Comparison of ENCODE assay signal across 26 cellular contexts in the genomic region with DNA sequence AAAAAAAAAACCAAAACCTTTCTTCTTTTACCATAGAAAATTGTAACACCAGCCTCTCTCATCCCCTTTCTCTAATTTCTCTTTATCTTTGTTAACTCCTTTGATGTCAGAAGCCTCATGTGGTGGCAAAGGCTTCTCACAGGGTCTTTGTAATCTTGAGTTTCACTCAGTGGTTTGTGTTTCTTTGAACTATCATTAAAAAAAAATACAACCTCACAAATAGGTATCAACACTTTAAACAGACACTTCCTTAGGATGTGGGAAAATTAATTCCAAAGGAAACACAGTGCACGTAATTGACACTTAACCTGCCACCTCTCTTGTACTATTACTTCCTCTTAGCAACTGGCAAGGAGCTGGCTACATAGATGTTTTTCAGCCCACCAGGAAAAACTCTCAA.
DNase-seq lines count a peak whose midpoint lies in the region; ATAC-seq and TF ChIP-seq lines count a peak whose summit lies in the region.
"Had no signal": no experiment of that assay in that cellular context is flagged by ENCODE, and none has a peak within 500 bp of the region (broad histone marks: within the 10 kb centered on the region; RNA-seq: fewer than 3 reads in every experiment).

No MANE protein-coding gene starts in this region.

- H3K27ac ChIP-seq in mesendoderm (ENCODE audit: low read depth, low read length) (no peak overlapping the region), psoas muscle (no peak overlapping the region)
- H3K27ac ChIP-seq: brain microvascular endothelial cell, RWPE1, skin epidermis had no signal

- H2AK5ac ChIP-seq in mesendoderm (ENCODE audit: low read length), result no peak overlapping the region

- H3K4me1 Mint-ChIP-seq in activated CD4-positive, alpha-beta memory T cell treated with anti-CD3 and anti-CD28 coated beads, Interleukin-2, amount 10 ng/mL, durations not matched to agents 7 days and 5 days, result peaks cover 30% of the 10 kb centered on the region
- peaks cover 19% of the 10 kb centered on the region for H3K4me1 Mint-ChIP-seq in activated CD4-positive, alpha-beta memory T cell treated with anti-CD3 and anti-CD28 coated beads for 36 hours (ENCODE audit: low read depth)
- peaks cover 40% of the 10 kb centered on the region for H3K4me1 Mint-ChIP-seq in activated CD8-positive, alpha-beta T cell treated with anti-CD3 and anti-CD28 coated beads for 36 hours (ENCODE audit: low read depth)
- H3K4me1 Mint-ChIP-seq in MCF 10A (ENCODE audit: insufficient read depth, unreplicated experiment), result peaks cover 17% of the 10 kb centered on the region

- no peak overlapping the region for H3K4ac ChIP-seq in mesendoderm (ENCODE audit: low read depth, low read length)

- no peaks in the 10 kb centered on the region for H3K79me1 ChIP-seq in mesendoderm (ENCODE audit: low read length)

- no peak overlapping the region for H2BK120ac ChIP-seq in mesendoderm (ENCODE audit: low read depth, low read length)

- H3K4me2 ChIP-seq in mesendoderm (ENCODE audit: low read length), result no peak overlapping the region

- peak overlapping the region; percentile 36 for H3K27ac Mint-ChIP-seq in activated CD4-positive, alpha-beta memory T cell treated with anti-CD3 and anti-CD28 coated beads, Interleukin-2, amount 10 ng/mL, durations not matched to agents 7 days and 5 days
- no peak overlapping the region for H3K27ac Mint-ChIP-seq in activated CD4-positive, alpha-beta memory T cell treated with anti-CD3 and anti-CD28 coated beads for 36 hours
- peak overlapping the region; percentile 39 for H3K27ac Mint-ChIP-seq in activated CD8-positive, alpha-beta T cell treated with anti-CD3 and anti-CD28 coated beads for 36 hours
- no peak overlapping the region for H3K27ac Mint-ChIP-seq in MCF 10A (ENCODE audit: low read depth, unreplicated experiment)
- H3K27ac Mint-ChIP-seq: natural killer cell treated with Interleukin-12 subunit alpha and Interleukin-12 subunit beta and Interleukin-15 and Interleukin-18, amount 100 ng/mL, for 72 hours; T-helper 1 cell treated with Interleukin-12 subunit alpha and Interleukin-12 subunit beta and Interleukin-4 antibody, amounts not matched to agents 30 μg/mL and 1 μg/mL, for 36 hours; type B pancreatic cell had no signal

- CTCF ChIA-PET in activated CD4-positive, alpha-beta memory T cell treated with anti-CD3 and anti-CD28 coated beads, Interleukin-2, amount 10 ng/mL, durations not matched to agents 7 days and 5 days (lab: Charles Lee), result interaction anchor here (1.1 to 1.7 kb wide), 3 partner anchors 10 to 445 kb away, joined by 4 to 10 read pairs (median 7); a partner anchor contains a TSS
- CTCF ChIA-PET in activated CD4-positive, alpha-beta memory T cell treated with anti-CD3 and anti-CD28 coated beads for 36 hours (lab: Charles Lee), result interaction anchor here (1.2 to 3.3 kb wide), 4 partner anchors 10 to 445 kb away, joined by 3 to 29 read pairs (median 18); a partner anchor contains a TSS
- CTCF ChIA-PET in activated CD8-positive, alpha-beta T cell treated with anti-CD3 and anti-CD28 coated beads for 36 hours (lab: Charles Lee), result interaction anchor here (1.1 to 5.3 kb wide), 9 partner anchors 8 to 451 kb away, joined by 3 to 77 read pairs (median 5); a partner anchor contains a TSS
- CTCF ChIA-PET in MCF 10A (lab: Yijun Ruan, JAX), result interaction anchor here (0.6 to 5.3 kb wide), 11 partner anchors 9 to 557 kb away, joined by 3 to 103 read pairs (median 5); a partner anchor contains a TSS

- peaks cover 13% of the 10 kb centered on the region for H3K4me1 ChIP-seq in mesendoderm (ENCODE audit: control insufficient read depth, low read depth, low read length)
- H3K4me1 ChIP-seq in psoas muscle, result no peaks in the 10 kb centered on the region
- H3K4me1 ChIP-seq: BE2C had no signal

- H3K36me3 ChIP-seq in mesendoderm (ENCODE audit: control insufficient read depth, insufficient read depth, low read length) (no peaks in the 10 kb centered on the region), psoas muscle (ENCODE audit: insufficient read depth in 1 of 2, low read depth in 1 of 2) (no peaks in the 10 kb centered on the region)
- H3K36me3 ChIP-seq: BE2C, brain microvascular endothelial cell had no signal

- H3K56ac ChIP-seq in mesendoderm (ENCODE audit: low read length), result no peak overlapping the region

- no peak for TF ChIP-seq CTCF in activated CD8-positive, alpha-beta T cell treated with anti-CD3 and anti-CD28 coated beads for 36 hours (IDR thresholded peaks at IDR 0.05)
- TF ChIP-seq CTCF in psoas muscle (IDR thresholded peaks at IDR 0.05) (no peak), GM13976 (IDR thresholded peaks at IDR 0.05; ENCODE audit: borderline replicate concordance, control extremely low read depth, extremely low read depth, insufficient read depth, missing control alignments) (no peak), MCF 10A (IDR thresholded peaks at IDR 0.05; ENCODE audit: unreplicated experiment) (no peak)

- DNase-seq in activated CD4-positive, alpha-beta memory T cell treated with anti-CD3 and anti-CD28 coated beads, Interleukin-2, amount 10 ng/mL, durations not matched to agents 7 days and 5 days, result no peak
- DNase-seq in activated CD4-positive, alpha-beta memory T cell treated with anti-CD3 and anti-CD28 coated beads for 36 hours, result no peak
- DNase-seq in Jurkat, Clone E6-1 (ENCODE audit: low read depth, low spot score), result peak; percentile 97
- peak; percentile 37 for DNase-seq in activated CD8-positive, alpha-beta T cell treated with anti-CD3 and anti-CD28 coated beads for 36 hours
- DNase-seq in mesendoderm (peak; percentile 37), psoas muscle (no peak), GM13976 (ENCODE audit: low spot score) (no peak), MCF 10A (ENCODE audit: unreplicated experiment) (no peak)
- DNase-seq: activated CD4-positive, CD25-positive, alpha-beta regulatory T cell treated with anti-CD3 and anti-CD28 coated beads, Interleukin-2, amount 50 U/mL, for 72 hours; activated effector memory CD4-positive, alpha-beta T cell treated with anti-CD3 and anti-CD28 coated beads, Interleukin-2, amount 50 U/mL, for 16 hours; amniotic stem cell; BE2C; brain microvascular endothelial cell; H7; NCI-H1105; NCI-H1930; NCI-H226; NCI-H774; retina; stimulated activated CD4-positive, alpha-beta T cell treated with anti-CD3 and anti-CD28 coated beads, Interleukin-1b, Interleukin-23, amount 100 ng/mL, for 48 hours; stimulated activated CD8-positive, alpha-beta memory T cell treated with anti-CD3 and anti-CD28 coated beads, Interleukin-4, amount 100 ng/mL, for 48 hours had no signal

- no peak overlapping the region for H2BK5ac ChIP-seq in mesendoderm (ENCODE audit: low read length)

- H3K27me3 Mint-ChIP-seq in activated CD4-positive, alpha-beta memory T cell treated with anti-CD3 and anti-CD28 coated beads, Interleukin-2, amount 10 ng/mL, durations not matched to agents 7 days and 5 days, result peaks cover 19% of the 10 kb centered on the region
- peaks cover 52% of the 10 kb centered on the region for H3K27me3 Mint-ChIP-seq in activated CD4-positive, alpha-beta memory T cell treated with anti-CD3 and anti-CD28 coated beads for 36 hours
- peaks cover 34% of the 10 kb centered on the region for H3K27me3 Mint-ChIP-seq in activated CD8-positive, alpha-beta T cell treated with anti-CD3 and anti-CD28 coated beads for 36 hours
- H3K27me3 Mint-ChIP-seq in MCF 10A (ENCODE audit: insufficient read depth, unreplicated experiment), result peaks cover 36% of the 10 kb centered on the region

- in situ Hi-C loops in GM13976 (cut with MboI; ENCODE audit: low sequenced_read_pairs, unreplicated experiment), result loop anchor here (10.0 kb wide), 1 partner anchor 444 kb away; a partner anchor contains a TSS

- POLR2A ChIA-PET in activated CD4-positive, alpha-beta memory T cell treated with anti-CD3 and anti-CD28 coated beads, Interleukin-2, amount 10 ng/mL, durations not matched to agents 7 days and 5 days (lab: Charles Lee), result no interaction called here
- POLR2A ChIA-PET in activated CD4-positive, alpha-beta memory T cell treated with anti-CD3 and anti-CD28 coated beads for 36 hours (lab: Charles Lee), result no interaction called here
- POLR2A ChIA-PET in activated CD8-positive, alpha-beta T cell treated with anti-CD3 and anti-CD28 coated beads for 36 hours (lab: Charles Lee), result interaction anchor here (1.8 to 2.6 kb wide), 2 partner anchors 9 to 10 kb away, joined by 6 to 7 read pairs; no protein-coding TSS in a partner anchor
- POLR2A ChIA-PET in MCF 10A (lab: Yijun Ruan, JAX), result interaction anchor here (1.0 kb wide), 1 partner anchor 99 kb away, joined by 3 read pairs; no protein-coding TSS in a partner anchor

- H3K18ac ChIP-seq in mesendoderm (ENCODE audit: low read length), result no peak overlapping the region

- H3K23ac ChIP-seq in mesendoderm (ENCODE audit: low read length), result no peak overlapping the region

- no peaks in the 10 kb centered on the region for H3K9me3 ChIP-seq in psoas muscle
- H3K9me3 ChIP-seq: BE2C had no signal

- H3K9ac ChIP-seq in mesendoderm (ENCODE audit: low read length), result no peak overlapping the region

- H2BK15ac ChIP-seq in mesendoderm (replicated peaks; ENCODE audit: low read depth), result no peak overlapping the region

- H3K9me3 Mint-ChIP-seq in activated CD4-positive, alpha-beta memory T cell treated with anti-CD3 and anti-CD28 coated beads, Interleukin-2, amount 10 ng/mL, durations not matched to agents 7 days and 5 days, result no peaks in the 10 kb centered on the region
- H3K9me3 Mint-ChIP-seq in activated CD4-positive, alpha-beta memory T cell treated with anti-CD3 and anti-CD28 coated beads for 36 hours, result no peaks in the 10 kb centered on the region
- no peaks in the 10 kb centered on the region for H3K9me3 Mint-ChIP-seq in activated CD8-positive, alpha-beta T cell treated with anti-CD3 and anti-CD28 coated beads for 36 hours
- no peaks in the 10 kb centered on the region for H3K9me3 Mint-ChIP-seq in MCF 10A (ENCODE audit: unreplicated experiment)
- H3K9me3 Mint-ChIP-seq: natural killer cell treated with Interleukin-12 subunit alpha and Interleukin-12 subunit beta and Interleukin-15 and Interleukin-18, amount 100 ng/mL, for 72 hours; T-helper 1 cell treated with Interleukin-12 subunit alpha and Interleukin-12 subunit beta and Interleukin-4 antibody, amounts not matched to agents 30 μg/mL and 1 μg/mL, for 36 hours; type B pancreatic cell had no signal

- ATAC-seq in activated CD8-positive, alpha-beta T cell treated with anti-CD3 and anti-CD28 coated beads for 36 hours, result peak; percentile 66
- no peak for ATAC-seq in psoas muscle
- ATAC-seq: natural killer cell treated with Interleukin-12 subunit alpha and Interleukin-12 subunit beta and Interleukin-15 and Interleukin-18, amount 100 ng/mL, for 72 hours had no signal

- WGBS in mesendoderm (ENCODE audit: extremely low coverage, insufficient coverage, low lambda C conversion rate), result no CpG with 5 or more reads among the region's 1 CpG
- WGBS in psoas muscle, 3 donors, result 64 to 74% (median 73%) methylated on average over 1 of the region's 1 CpG

- no peak overlapping the region for H3K4me3 ChIP-seq in Jurkat, Clone E6-1 (ENCODE audit: low read length)
- H3K4me3 ChIP-seq in mesendoderm (ENCODE audit: low read length), result no peak overlapping the region
- H3K4me3 ChIP-seq in psoas muscle, result no peak overlapping the region
- H3K4me3 ChIP-seq: skin epidermis had no signal

- intact Hi-C loops in activated CD4-positive, alpha-beta memory T cell treated with anti-CD3 and anti-CD28 coated beads for 36 hours (cut with micrococcal nuclease), result no loop called here
- intact Hi-C loops in activated CD8-positive, alpha-beta T cell treated with anti-CD3 and anti-CD28 coated beads for 36 hours (cut with micrococcal nuclease), result no loop called here
- intact Hi-C loops in psoas muscle (cut with DNase I) (loop anchor here in 1 of 2 donors (5.0 kb wide), 1 partner anchor 441 kb away; no protein-coding TSS in a partner anchor), MCF 10A (cut with micrococcal nuclease) (loop anchor here (5.0 kb wide), 1 partner anchor 501 kb away; no protein-coding TSS in a partner anchor)

- H3K36me3 Mint-ChIP-seq in activated CD4-positive, alpha-beta memory T cell treated with anti-CD3 and anti-CD28 coated beads, Interleukin-2, amount 10 ng/mL, durations not matched to agents 7 days and 5 days (ENCODE audit: low read depth), result no peaks in the 10 kb centered on the region
- H3K36me3 Mint-ChIP-seq in activated CD4-positive, alpha-beta memory T cell treated with anti-CD3 and anti-CD28 coated beads for 36 hours, result no peaks in the 10 kb centered on the region
- H3K36me3 Mint-ChIP-seq in activated CD8-positive, alpha-beta T cell treated with anti-CD3 and anti-CD28 coated beads for 36 hours (ENCODE audit: low read depth), result no peaks in the 10 kb centered on the region
- H3K36me3 Mint-ChIP-seq in MCF 10A (ENCODE audit: insufficient read depth, unreplicated experiment), result no peaks in the 10 kb centered on the region
- H3K36me3 Mint-ChIP-seq: natural killer cell treated with Interleukin-12 subunit alpha and Interleukin-12 subunit beta and Interleukin-15 and Interleukin-18, amount 100 ng/mL, for 72 hours; type B pancreatic cell had no signal

- H4K5ac ChIP-seq in mesendoderm (ENCODE audit: low read length), result no peak overlapping the region

- H4K8ac ChIP-seq in mesendoderm (ENCODE audit: low read depth, low read length), result no peak overlapping the region

- no TSS peak for BruUV-seq in MCF 10A (replicated peaks; lab: Mats Ljungman, UMichigan)

- H3K4me3 Mint-ChIP-seq in activated CD4-positive, alpha-beta memory T cell treated with anti-CD3 and anti-CD28 coated beads, Interleukin-2, amount 10 ng/mL, durations not matched to agents 7 days and 5 days, result no peak overlapping the region
- H3K4me3 Mint-ChIP-seq in activated CD4-positive, alpha-beta memory T cell treated with anti-CD3 and anti-CD28 coated beads for 36 hours, result no peak overlapping the region
- H3K4me3 Mint-ChIP-seq in activated CD8-positive, alpha-beta T cell treated with anti-CD3 and anti-CD28 coated beads for 36 hours, result no peak overlapping the region
- H3K4me3 Mint-ChIP-seq in MCF 10A (ENCODE audit: unreplicated experiment), result no peak overlapping the region
- H3K4me3 Mint-ChIP-seq: natural killer cell treated with Interleukin-12 subunit alpha and Interleukin-12 subunit beta and Interleukin-15 and Interleukin-18, amount 100 ng/mL, for 72 hours; type B pancreatic cell had no signal

- H3K27me3 ChIP-seq in mesendoderm (ENCODE audit: insufficient read depth, low read length, poor library complexity) (no peaks in the 10 kb centered on the region), psoas muscle (ENCODE audit: insufficient read depth in 3 of 3, low read length in 2 of 3) (peaks cover 0 to 29% (median 6%) of the 10 kb centered on the region in 3 donors)

- H3K79me2 ChIP-seq in mesendoderm (ENCODE audit: control insufficient read depth, insufficient read depth, low read length), result no peaks in the 10 kb centered on the region

Comparison
In these comparisons a context has a peak if more than half of its experiments do, and no peak if none do; other contexts are left out.
1. H3K27ac Mint-ChIP-seq: peak in activated CD4-positive, alpha-beta memory T cell treated with anti-CD3 and anti-CD28 coated beads, Interleukin-2, amount 10 ng/mL, durations not matched to agents 7 days and 5 days (single experiment) and activated CD8-positive, alpha-beta T cell treated with anti-CD3 and anti-CD28 coated beads for 36 hours (single experiment); none in activated CD4-positive, alpha-beta memory T cell treated with anti-CD3 and anti-CD28 coated beads for 36 hours (single experiment) and MCF 10A (single experiment).
2. DNase-seq: peak in Jurkat, Clone E6-1 (single experiment), activated CD8-positive, alpha-beta T cell treated with anti-CD3 and anti-CD28 coated beads for 36 hours (single experiment) and mesendoderm (single experiment); none in activated CD4-positive, alpha-beta memory T cell treated with anti-CD3 and anti-CD28 coated beads, Interleukin-2, amount 10 ng/mL, durations not matched to agents 7 days and 5 days (single experiment), activated CD4-positive, alpha-beta memory T cell treated with anti-CD3 and anti-CD28 coated beads for 36 hours (single experiment), psoas muscle (0 of 2), GM13976 (single experiment) and MCF 10A (single experiment).
3. POLR2A ChIA-PET loops: an anchor here in activated CD8-positive, alpha-beta T cell treated with anti-CD3 and anti-CD28 coated beads for 36 hours (1.8 to 2.6 kb wide) and MCF 10A (1.0 kb wide); none called in activated CD4-positive, alpha-beta memory T cell treated with anti-CD3 and anti-CD28 coated beads, Interleukin-2, amount 10 ng/mL, durations not matched to agents 7 days and 5 days and activated CD4-positive, alpha-beta memory T cell treated with anti-CD3 and anti-CD28 coated beads for 36 hours.